Comparison of ENCODE assay signal across 9 cellular contexts in genomic region chr6:116536216-116536621, GRCh38. TPM values are rescaled to one million over a fixed set of nuclear protein-coding genes. Genes with fewer than 3 reads are reported as not detected.
DNase-seq lines count a peak whose midpoint lies in the region; ATAC-seq and TF ChIP-seq lines count a peak whose summit lies in the region.
"Had no signal": no experiment of that assay in that cellular context is flagged by ENCODE, and none has a peak within 500 bp of the region (broad histone marks: within the 10 kb centered on the region; RNA-seq: fewer than 3 reads in every experiment).

No MANE protein-coding gene starts in this region.

- H3K27ac ChIP-seq in body of pancreas: no peak overlapping the region
- no peak overlapping the region for H3K27ac ChIP-seq in thoracic aorta

- H3K27me3 ChIP-seq in body of pancreas: peaks cover 0 to 3% of the 10 kb centered on the region in 2 donors
- no peaks in the 10 kb centered on the region for H3K27me3 ChIP-seq in thoracic aorta (replicated peaks; ENCODE audit: insufficient read depth)

- H3K9me3 ChIP-seq in body of pancreas (no peaks in the 10 kb centered on the region), thoracic aorta (no peaks in the 10 kb centered on the region)

- intact Hi-C loops in body of pancreas (cut with DNase I): no loop called here

- DNase-seq in A172 (ENCODE audit: low spot score) (peak; percentile 60), EL (peak; percentile 70), NCI-H82 (lab: John Stamatoyannopoulos, UW) (peak; percentile 84), body of pancreas (peak in 2 of 4 donors; percentile 23 to 44), iris pigment epithelial cell (ENCODE audit: low read depth) (peak; percentile 66), thoracic aorta (ENCODE audit: low spot score) (no peak), ureter (ENCODE audit: low spot score) (no peak)

- WGBS in body of pancreas, 2 donors: 3 to 13% methylated on average over 4 of the region's 4 CpGs

- TF ChIP-seq POLR2A in body of pancreas (IDR thresholded peaks at IDR 0.05): no peak

- H3K36me3 ChIP-seq in body of pancreas (replicated peaks in 1 of 2; ENCODE audit: insufficient read depth in 1 of 2, low read depth in 2 of 2): no peaks in the 10 kb centered on the region
- H3K36me3 ChIP-seq in thoracic aorta: no peaks in the 10 kb centered on the region

- H3K4me3 ChIP-seq in body of pancreas: no peak overlapping the region
- no peak overlapping the region for H3K4me3 ChIP-seq in thoracic aorta

- TF ChIP-seq CTCF in body of pancreas (IDR thresholded peaks at IDR 0.05) (peak in 6 of 7 experiments; percentile 60 to 91 (median 64)), thoracic aorta (IDR thresholded peaks at IDR 0.05) (peak; percentile 57)

- H3K4me1 ChIP-seq in body of pancreas (no peaks in the 10 kb centered on the region), thoracic aorta (ENCODE audit: control insufficient read depth in 1 of 2, low read depth in 2 of 2) (no peaks in the 10 kb centered on the region)

- ATAC-seq in HG03095 (IDR thresholded peaks at IDR 0.05; ENCODE audit: unreplicated experiment) (peak; percentile 65), body of pancreas (peak; percentile 58), thoracic aorta (ENCODE audit: insufficient number of reproducible peaks, low FRiP score, low read depth) (no peak)

RNA-seq across cellular contexts. Expression of gene TRAPPC3L, which starts 9.3 kb away (rescaled TPM):
- total RNA-seq in A172 (2014; rRNA removed; shearing (Covaris generic)): not detected in 2 replicates
- total RNA-seq in body of pancreas (not detected), thoracic aorta (not detected), ureter (not detected)

RNA-seq across cellular contexts. Expression of gene CALHM4, which starts 17.3 kb away (rescaled TPM):
- total RNA-seq in A172 (2014; rRNA removed; shearing (Covaris generic)): not detected in 2 replicates
- total RNA-seq in body of pancreas (not detected), thoracic aorta (not detected), ureter (not detected)
- total RNA-seq: frontal cortex had no signal

RNA-seq across cellular contexts. Expression of gene CALHM5, which starts 24.8 kb away (rescaled TPM):
- 3.8 and 4.1 TPM in 2 replicates for total RNA-seq in A172 (2014; rRNA removed; shearing (Covaris generic))
- total RNA-seq in body of pancreas: under 1 TPM; 0.33 to 0.52 TPM
- 10 to 100 TPM; 14.0 to 16.7 TPM for total RNA-seq in thoracic aorta
- 1.7 TPM for total RNA-seq in ureter

RNA-seq across cellular contexts. Expression of gene RWDD1, which starts 35.1 kb away (rescaled TPM):
- 51.8 and 93.1 TPM in 2 replicates for total RNA-seq in A172 (2014; rRNA removed; shearing (Covaris generic))
- total RNA-seq in body of pancreas (10 to 100 TPM; 21.4 to 28.0 TPM), thoracic aorta (10 to 100 TPM; 19.5 to 51.0 TPM), ureter (42.6 TPM)

Comparison
In these comparisons a context has a peak if more than half of its experiments do, and no peak if none do; other contexts are left out.
1. DNase-seq: peak in A172 (single experiment), EL (single experiment), NCI-H82 (single experiment) and iris pigment epithelial cell (single experiment); none in thoracic aorta (single experiment) and ureter (single experiment).